8 cellular contexts compared by ENCODE assay signal in the genomic region with DNA sequence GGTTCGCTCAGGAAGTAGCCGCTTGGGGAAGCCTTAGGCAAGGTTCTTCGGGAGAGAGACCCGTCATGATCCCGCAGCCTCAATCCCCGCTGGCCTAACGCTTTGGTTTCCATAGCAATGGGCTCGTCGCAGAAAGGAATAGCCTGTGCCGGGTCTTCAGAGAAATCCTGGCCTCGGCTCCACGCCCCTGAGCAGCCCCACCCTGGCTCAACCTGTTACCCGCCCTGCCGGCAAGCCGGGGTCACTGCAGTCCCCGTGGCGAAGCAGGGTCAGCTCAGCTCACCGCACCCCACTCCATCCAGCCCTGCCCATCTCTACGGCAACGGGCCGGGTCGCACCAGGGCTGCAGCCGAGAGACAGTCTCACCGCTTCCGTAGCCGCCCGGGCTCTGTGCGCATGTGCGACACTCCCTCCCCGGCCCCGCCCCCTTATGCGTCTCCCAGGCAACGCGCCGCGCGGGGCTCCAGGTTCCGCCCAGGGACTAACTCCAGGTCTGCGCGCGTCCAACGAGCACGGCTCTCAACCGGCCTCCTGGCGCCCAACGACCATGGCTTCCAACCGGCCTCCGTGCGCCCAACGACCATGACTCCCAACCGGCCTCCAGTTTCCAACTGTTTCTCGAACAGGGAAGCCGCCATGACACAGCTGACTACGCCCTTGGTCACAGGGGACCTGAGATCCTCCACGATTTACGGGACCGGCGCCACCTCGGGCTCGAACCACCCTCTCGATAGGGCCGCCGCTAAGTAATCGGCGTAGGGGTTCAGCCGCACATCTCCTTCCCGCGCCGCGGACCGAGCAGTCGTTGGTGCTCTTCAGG. TPM values are rescaled to one million over a fixed set of nuclear protein-coding genes. Genes with fewer than 3 reads are reported as not detected.
DNase-seq lines count a peak whose midpoint lies in the region; ATAC-seq and TF ChIP-seq lines count a peak whose summit lies in the region.

A gene (minus strand): TSS at position 390 of the 820 bp plus-strand sequence. CDS start 3,872 bp downstream, outside the sequence.

- H3K4me1 Mint-ChIP-seq in activated T-cell treated with anti-CD3 and anti-CD28 coated beads, Interleukin-2, amount 50 U/mL, for 4 hours (ENCODE audit: low read depth) = peaks cover 22% of the 10 kb centered on the region

- peak within 1 kb of the TSS; percentile 95 for H3K4me3 Mint-ChIP-seq in activated T-cell treated with anti-CD3 and anti-CD28 coated beads, Interleukin-2, amount 50 U/mL, for 4 hours

- intact Hi-C loops in PC-9 (cut with micrococcal nuclease; ENCODE audit: unreplicated experiment) = loop anchor here (2.0 kb wide), 1 partner anchor 27 kb away; a partner anchor contains a TSS

- peak within 1 kb of the TSS; percentile 91 for H2AFZ ChIP-seq in PC-9

- peak within 1 kb of the TSS; percentile 75 for H3K9ac ChIP-seq in muscle layer of colon (ENCODE audit: low read length)

- TSS peak; percentile 58 for BruUV-seq in PC-9 (replicated peaks; lab: Mats Ljungman, UMichigan)

- no peaks in the 10 kb centered on the region for H3K9me2 ChIP-seq in PC-9 (ENCODE audit: insufficient read depth)

- no peaks in the 10 kb centered on the region for H4K20me1 ChIP-seq in PC-9 (ENCODE audit: insufficient read depth)

- H3K9me3 ChIP-seq in PC-9 (ENCODE audit: insufficient read depth, low read depth) (no peaks in the 10 kb centered on the region), muscle layer of colon (ENCODE audit: low read length) (no peaks in the 10 kb centered on the region)

- H3K4me1 ChIP-seq in PC-9 (replicated peaks; ENCODE audit: insufficient read depth) = peaks cover 14% of the 10 kb centered on the region
- H3K4me1 ChIP-seq in muscle layer of colon (ENCODE audit: insufficient read depth, low read length) = peaks cover 13% of the 10 kb centered on the region

- CTCF ChIA-PET in PC-9 (lab: Charles Lee) = no interaction called here

- no peaks in the 10 kb centered on the region for H3K79me2 ChIP-seq in PC-9 (ENCODE audit: low read depth)

- peak within 1 kb of the TSS; percentile 79 for H3K4me2 ChIP-seq in PC-9

- in situ Hi-C loops in KBM-7 (cut with MboI; ENCODE audit: low pct_unique_long_range_greater_than_20kb, low sequenced_read_pairs) = no loop called here

- POLR2A ChIA-PET in PC-9 (lab: Charles Lee; ENCODE audit: unreplicated experiment) = interaction anchor here (0.5 kb wide), 1 partner anchor 46 kb away, joined by 6 read pairs; no protein-coding TSS in a partner anchor

- no peaks in the 10 kb centered on the region for H3K27me3 Mint-ChIP-seq in activated T-cell treated with anti-CD3 and anti-CD28 coated beads, Interleukin-2, amount 50 U/mL, for 4 hours (ENCODE audit: low read depth)

- no peaks in the 10 kb centered on the region for H3K9me3 Mint-ChIP-seq in activated T-cell treated with anti-CD3 and anti-CD28 coated beads, Interleukin-2, amount 50 U/mL, for 4 hours

- ATAC-seq in GM21619 (IDR thresholded peaks at IDR 0.05; ENCODE audit: unreplicated experiment) (peak; percentile 92), esophagus mucosa (peak; percentile 96)
- peak; percentile 92 to 93 for ATAC-seq in activated T-cell treated with anti-CD3 and anti-CD28 coated beads, Interleukin-2, amount 50 U/mL, for 4 hours

- H3K27ac ChIP-seq in PC-9 (no peak within 1 kb of the TSS), muscle layer of colon (ENCODE audit: low read depth, low read length) (peak within 1 kb of the TSS; percentile 68)

- peak; percentile 21 for DNase-seq in DMS53 treated with DMSO at 0.1 percent for 48 hours (lab: John Stamatoyannopoulos, UW; ENCODE audit: unreplicated experiment)
- peak; percentile 94 for DNase-seq in KBM-7
- peak; percentile 84 to 97 for DNase-seq in PC-9
- peak; percentile 94 for DNase-seq in activated T-cell treated with anti-CD3 and anti-CD28 coated beads, Interleukin-2, amount 50 U/mL, for 4 hours
- peak; percentile 94 to 95 for DNase-seq in stimulated activated CD8-positive, alpha-beta memory T cell treated with anti-CD3 and anti-CD28 coated beads, Interleukin-7, amount 100 ng/mL, for 1 hour (ENCODE audit: low read depth in 2 of 2)

- H3F3A ChIP-seq in PC-9 (ENCODE audit: insufficient read depth, low read depth) = peaks cover 4% of the 10 kb centered on the region; the same call in 1 of the 2 replicates

- TF ChIP-seq CTCF in PC-9 (conservative IDR thresholded peaks at IDR 0.05) = peak; percentile 61

- H3K27me3 ChIP-seq in PC-9 (ENCODE audit: insufficient read depth, low read depth) (no peaks in the 10 kb centered on the region), muscle layer of colon (ENCODE audit: control insufficient read depth in 1 of 2, insufficient read depth in 2 of 2, low read length in 2 of 2) (no peaks in the 10 kb centered on the region)

- H3K4me3 ChIP-seq in PC-9 (peak within 1 kb of the TSS; percentile 65), muscle layer of colon (ENCODE audit: low read depth in 1 of 2, low read length in 2 of 2) (peak within 1 kb of the TSS; percentile 92 to 96)

- peaks cover 9% of the 10 kb centered on the region for H3K36me3 Mint-ChIP-seq in activated T-cell treated with anti-CD3 and anti-CD28 coated beads, Interleukin-2, amount 50 U/mL, for 4 hours (ENCODE audit: insufficient read depth)

- H3K36me3 ChIP-seq in PC-9 (ENCODE audit: low read depth) (no peaks in the 10 kb centered on the region), muscle layer of colon (ENCODE audit: insufficient read depth, low read length) (peaks cover 13% of the 10 kb centered on the region)

RNA-seq across cellular contexts. Expression of the gene that starts here (rescaled TPM):
- total RNA-seq in PC-9 (2021) (9.9 and 11.0 TPM in 2 replicates), esophagus mucosa (10.4 TPM)
- total RNA-seq in activated T-cell treated with anti-CD3 and anti-CD28 coated beads, Interleukin-2, amount 50 U/mL, for 4 hours = 1 to 10 TPM; 7.0 to 8.9 (median 7.8) TPM

Comparison
In these comparisons a context has a peak if more than half of its experiments do, and no peak if none do; other contexts are left out.
1. DNase-seq: peak in every context shown above with its lines; median percentile 94 in stimulated activated CD8-positive, alpha-beta memory T cell treated with anti-CD3 and anti-CD28 coated beads, Interleukin-7, amount 100 ng/mL, for 1 hour; 94 in KBM-7; 94 in activated T-cell treated with anti-CD3 and anti-CD28 coated beads, Interleukin-2, amount 50 U/mL, for 4 hours; 90 in PC-9; 21 in DMS53 treated with DMSO at 0.1 percent for 48 hours.